Comparison of ENCODE assay signal across 1 cellular context in genomic region chr11:69393178-69393832, GRCh38.
TF ChIP-seq lines count a peak whose summit lies in the region.

No MANE protein-coding gene starts in this region.

TF ChIP-seq in HepG2, 621 proteins besides CTCF, POLR2A, EP300 and RAD21 (continued from another document):
- TF ChIP-seq ZNF407 (CRISPR knock-in tag; IDR thresholded peaks at IDR 0.05; ENCODE audit: not compliant biosample characterization): no peak
- TF ChIP-seq SALL1 (CRISPR knock-in tag; IDR thresholded peaks at IDR 0.05): no peak
- TF ChIP-seq ZNF44 (CRISPR knock-in tag; IDR thresholded peaks at IDR 0.05): no peak
- peak; percentile 95 for TF ChIP-seq ZNF768 (CRISPR knock-in tag; IDR thresholded peaks at IDR 0.05)
- no peak for TF ChIP-seq ISX (CRISPR knock-in tag; conservative IDR thresholded peaks at IDR 0.05)
- no peak for TF ChIP-seq ARID5B (CRISPR knock-in tag; IDR thresholded peaks at IDR 0.05)
TF ChIP-seq in HepG2: peak in this region for 1.
